ENCODE assay signal across 8 cellular contexts in the genomic region with DNA sequence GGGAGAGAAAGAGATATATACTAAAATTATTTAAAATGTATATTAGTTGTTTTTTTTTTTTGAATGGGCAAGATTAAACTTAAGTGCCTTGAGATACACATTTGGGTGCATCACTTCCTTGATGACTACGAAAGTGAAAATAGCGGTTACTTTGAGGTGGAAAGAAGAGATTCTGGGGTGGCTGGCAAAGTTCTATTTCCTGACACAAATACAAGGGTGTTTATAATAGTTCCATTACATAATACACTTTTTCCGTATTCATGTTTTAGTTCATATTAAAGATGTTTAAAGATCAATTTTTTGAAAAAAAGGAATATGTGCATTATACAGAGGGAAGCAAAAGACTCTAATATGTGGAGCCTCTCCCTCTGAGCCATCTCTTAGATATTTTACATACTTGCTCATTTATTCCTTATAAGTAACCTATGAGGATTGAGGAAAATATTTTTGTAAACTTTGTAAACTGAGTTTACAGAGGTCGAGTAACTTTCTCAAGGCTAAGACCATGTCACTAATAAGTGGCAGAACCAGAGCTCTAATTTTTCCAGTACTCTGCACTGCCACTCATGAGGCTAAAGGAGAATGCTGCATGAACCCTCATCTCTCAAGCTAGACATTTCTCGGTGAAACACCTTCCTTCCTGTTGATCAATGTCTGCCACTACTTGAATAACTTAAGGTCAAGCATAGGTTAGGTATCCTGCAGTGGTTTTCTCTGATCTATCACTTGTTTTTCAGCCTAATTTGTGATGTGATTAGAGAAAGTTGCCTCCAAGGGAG. TPM values are rescaled to one million over a fixed set of nuclear protein-coding genes. Genes with fewer than 3 reads are reported as not detected.
DNase-seq lines count a peak whose midpoint lies in the region; ATAC-seq and TF ChIP-seq lines count a peak whose summit lies in the region.

No MANE protein-coding gene starts in this region.

- peaks cover 2% of the 10 kb centered on the region for H3K36me3 Mint-ChIP-seq in CD4-positive, CD25-positive, alpha-beta regulatory T cell

- peak; percentile 84 to 85 for ATAC-seq in CD4-positive, CD25-positive, alpha-beta regulatory T cell (ENCODE audit: low read depth in 2 of 2)
- ATAC-seq in GM19035 (IDR thresholded peaks at IDR 0.05; ENCODE audit: unreplicated experiment) (peak; percentile 92), HG03064 (IDR thresholded peaks at IDR 0.05; ENCODE audit: low read depth, unreplicated experiment) (peak; percentile 93), left colon (no peak)

- H3K4me1 ChIP-seq in CD4-positive, CD25-positive, alpha-beta regulatory T cell (ENCODE audit: control insufficient read depth, insufficient read depth, low read length, poor library complexity, severe bottlenecking), result peaks cover 66% of the 10 kb centered on the region
- H3K4me1 ChIP-seq in ascending aorta, result no peaks in the 10 kb centered on the region

- peak overlapping the region; percentile 85 for H3K4me3 ChIP-seq in CD4-positive, CD25-positive, alpha-beta regulatory T cell (ENCODE audit: low read depth, low read length)
- H3K4me3 ChIP-seq in ascending aorta, result no peak overlapping the region

- intact Hi-C loops in left colon (cut with DNase I, micrococcal nuclease), result no loop called here
- intact Hi-C loops in ascending aorta (cut with DNase I), result no loop called here

- peak overlapping the region; percentile 52 to 88 (median 74) for H3K4me3 Mint-ChIP-seq in CD4-positive, CD25-positive, alpha-beta regulatory T cell

- H3K9me3 Mint-ChIP-seq in CD4-positive, CD25-positive, alpha-beta regulatory T cell, result peaks cover 0 to 13% (median 1%) of the 10 kb centered on the region in 7 donors

- no peak for TF ChIP-seq CTCF in ascending aorta (IDR thresholded peaks at IDR 0.05)

- peak overlapping the region; percentile 81 for H3K27ac ChIP-seq in CD4-positive, CD25-positive, alpha-beta regulatory T cell (ENCODE audit: insufficient read depth, low read length, poor library complexity, severe bottlenecking)
- H3K27ac ChIP-seq in ascending aorta, result no peak overlapping the region

- peaks cover 27 to 85% (median 58%) of the 10 kb centered on the region in 4 donors for H3K4me1 Mint-ChIP-seq in CD4-positive, CD25-positive, alpha-beta regulatory T cell

- no peaks in the 10 kb centered on the region for H3K27me3 Mint-ChIP-seq in CD4-positive, CD25-positive, alpha-beta regulatory T cell

- no peaks in the 10 kb centered on the region for H3K36me3 ChIP-seq in CD4-positive, CD25-positive, alpha-beta regulatory T cell (ENCODE audit: control insufficient read depth, insufficient read depth, low read length)
- no peaks in the 10 kb centered on the region for H3K36me3 ChIP-seq in ascending aorta

- DNase-seq in CD4-positive, CD25-positive, alpha-beta regulatory T cell, result peak; percentile 23 to 89 (median 85)
- peak; percentile 21 for DNase-seq in activated CD4-positive, alpha-beta T cell treated with anti-CD3 and anti-CD28 coated beads, Interleukin-2, amount 50 U/mL, for 1 hour
- DNase-seq in left colon, result no peak
- DNase-seq in NCI-H146 (lab: John Stamatoyannopoulos, UW), result no peak
- DNase-seq in COR-L47 (lab: John Stamatoyannopoulos, UW), result no peak
- DNase-seq in ascending aorta (ENCODE audit: low spot score in 2 of 2), result no peak

- H3K9me3 ChIP-seq in CD4-positive, CD25-positive, alpha-beta regulatory T cell (ENCODE audit: control insufficient read depth in 2 of 2, low read length in 2 of 2), result peaks cover 0 to 3% of the 10 kb centered on the region in 2 experiments
- no peaks in the 10 kb centered on the region for H3K9me3 ChIP-seq in ascending aorta

- no peaks in the 10 kb centered on the region for H3K27me3 ChIP-seq in CD4-positive, CD25-positive, alpha-beta regulatory T cell (ENCODE audit: control insufficient read depth, insufficient read depth, low read length)
- H3K27me3 ChIP-seq in ascending aorta, result no peaks in the 10 kb centered on the region

- peak overlapping the region; percentile 90 to 96 (median 96) for H3K27ac Mint-ChIP-seq in CD4-positive, CD25-positive, alpha-beta regulatory T cell

RNA-seq across cellular contexts. Expression of a gene that starts 58.7 kb away (rescaled TPM):
- total RNA-seq in CD4-positive, CD25-positive, alpha-beta regulatory T cell, result 2.2 TPM
- 1 to 10 TPM in 3 of 4 donors, under 1 TPM in 1; 0.86 to 2.8 (median 1.3) TPM for polyA plus RNA-seq in CD4-positive, CD25-positive, alpha-beta regulatory T cell
- total RNA-seq in left colon, result 1 to 10 TPM in 1 of 2 donors, under 1 TPM in 1; 0.84 to 2.5 TPM
- 0.11 TPM for total RNA-seq in ascending aorta

RNA-seq across cellular contexts. Expression of a gene that starts 60.0 kb away (rescaled TPM):
- 19.7 TPM for total RNA-seq in CD4-positive, CD25-positive, alpha-beta regulatory T cell
- 10 to 100 TPM; 27.4 to 41.9 (median 32.8) TPM for polyA plus RNA-seq in CD4-positive, CD25-positive, alpha-beta regulatory T cell
- 10 to 100 TPM; 27.4 to 47.9 TPM for total RNA-seq in left colon
- total RNA-seq in ascending aorta, result 151 TPM

Comparison
In these comparisons a context has a peak if more than half of its experiments do, and no peak if none do; other contexts are left out.
1. DNase-seq: peak in CD4-positive, CD25-positive, alpha-beta regulatory T cell (3 of 3) and activated CD4-positive, alpha-beta T cell treated with anti-CD3 and anti-CD28 coated beads, Interleukin-2, amount 50 U/mL, for 1 hour (single experiment); none in left colon (0 of 2), NCI-H146 (single experiment), COR-L47 (single experiment) and ascending aorta (0 of 2).